Comparison of ENCODE assay signal across 14 cellular contexts in the genomic region with DNA sequence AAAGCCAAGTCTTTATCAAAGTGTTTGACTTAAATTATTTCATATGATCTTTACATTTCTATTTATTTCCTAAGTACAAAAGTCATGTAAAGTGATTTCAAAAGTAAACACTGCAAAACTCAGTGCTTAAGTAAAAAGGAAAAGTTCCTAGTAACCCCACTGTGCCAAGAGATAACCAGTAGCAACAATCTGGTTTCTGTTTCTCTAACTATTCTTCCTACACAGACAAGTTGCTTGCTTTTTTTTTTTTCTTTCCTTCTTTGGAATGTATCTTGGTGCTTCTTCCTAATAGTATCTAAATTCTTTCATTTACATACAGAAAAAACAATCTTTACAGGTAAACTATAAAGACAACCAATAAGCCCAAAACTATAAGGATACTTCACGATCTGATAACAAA.
DNase-seq lines count a peak whose midpoint lies in the region; ATAC-seq and TF ChIP-seq lines count a peak whose summit lies in the region.
"Had no signal": no experiment of that assay in that cellular context is flagged by ENCODE, and none has a peak within 500 bp of the region (broad histone marks: within the 10 kb centered on the region; RNA-seq: fewer than 3 reads in every experiment).

No MANE protein-coding gene starts in this region.

- H3K27ac ChIP-seq in rectal smooth muscle tissue (ENCODE audit: low read depth, low read length) = peak overlapping the region; percentile 94

- no peak for TF ChIP-seq CTCF in fibroblast of pulmonary artery (IDR thresholded peaks at IDR 0.05; ENCODE audit: low read length, missing control alignments)

- H3K27me3 ChIP-seq in NT2/D1 (ENCODE audit: insufficient read depth, insufficient read length) = peaks cover 30% of the 10 kb centered on the region
- H3K27me3 ChIP-seq in rectal smooth muscle tissue (ENCODE audit: control insufficient read depth, insufficient read depth, low read length) = no peaks in the 10 kb centered on the region

- H3K9ac ChIP-seq in NT2/D1 (ENCODE audit: insufficient read length, low read depth) (peak overlapping the region; percentile 17), rectal smooth muscle tissue (ENCODE audit: low read length) (no peak overlapping the region)

- H3K4me1 ChIP-seq in NT2/D1 (ENCODE audit: insufficient read depth, insufficient read length) = peaks cover 4% of the 10 kb centered on the region
- H3K4me1 ChIP-seq in rectal smooth muscle tissue (ENCODE audit: control insufficient read depth, insufficient read depth, low read length) = peaks cover 19% of the 10 kb centered on the region

- peaks cover 5% of the 10 kb centered on the region for H3K36me3 ChIP-seq in NT2/D1 (ENCODE audit: insufficient read depth, insufficient read length, low read length)
- H3K36me3 ChIP-seq in rectal smooth muscle tissue (ENCODE audit: control insufficient read depth, insufficient read depth, low read length) = no peaks in the 10 kb centered on the region

- TF ChIP-seq POLR2A in GM18505 (IDR thresholded peaks at IDR 0.05; ENCODE audit: borderline replicate concordance, extremely low read depth, insufficient read depth, insufficient read length) = no peak

- ATAC-seq in GM18505 (IDR thresholded peaks at IDR 0.05; ENCODE audit: unreplicated experiment) = no peak

- H3K4me3 ChIP-seq in NT2/D1 (ENCODE audit: insufficient read length, low read depth) (no peak overlapping the region), fibroblast of pulmonary artery (replicated peaks; ENCODE audit: low read depth, low read length) (peak overlapping the region; percentile 64), rectal smooth muscle tissue (ENCODE audit: low read length) (no peak overlapping the region)

- H3K9me3 ChIP-seq in NT2/D1 (ENCODE audit: insufficient read depth, low read length) = no peaks in the 10 kb centered on the region

- peak; percentile 36 for DNase-seq in AG08396 (ENCODE audit: low spot score)
- no peak for DNase-seq in NT2/D1 (ENCODE audit: low read depth, low spot score)
- DNase-seq in fibroblast of pulmonary artery (ENCODE audit: low read depth) = peak; percentile 47
- no peak for DNase-seq in globus pallidus (ENCODE audit: low spot score)
- no peak for DNase-seq in NCI-H128 (lab: John Stamatoyannopoulos, UW; ENCODE audit: unreplicated experiment)
- no peak for DNase-seq in iPS-NIHi11 (ENCODE audit: low spot score)
- DNase-seq: activated naive CD4-positive, alpha-beta T cell treated with anti-CD3 and anti-CD28 coated beads, Interleukin-2, amount 10 ng/mL, durations not matched to agents 7 days and 5 days; C1 segment of cervical spinal cord; foreskin fibroblast; kidney glomerular epithelial cell; NCI-H1417 treated with DMSO at 0.1 percent for 48 hours; SHP77 had no signal

Comparison
In these comparisons a context has a peak if more than half of its experiments do, and no peak if none do; other contexts are left out.
1. DNase-seq: peak in AG08396 (single experiment) and fibroblast of pulmonary artery (single experiment); none in NT2/D1 (single experiment), globus pallidus (single experiment), NCI-H128 (single experiment) and iPS-NIHi11 (single experiment).